ENCODE assay signal across 1 cellular context in the genomic region with DNA sequence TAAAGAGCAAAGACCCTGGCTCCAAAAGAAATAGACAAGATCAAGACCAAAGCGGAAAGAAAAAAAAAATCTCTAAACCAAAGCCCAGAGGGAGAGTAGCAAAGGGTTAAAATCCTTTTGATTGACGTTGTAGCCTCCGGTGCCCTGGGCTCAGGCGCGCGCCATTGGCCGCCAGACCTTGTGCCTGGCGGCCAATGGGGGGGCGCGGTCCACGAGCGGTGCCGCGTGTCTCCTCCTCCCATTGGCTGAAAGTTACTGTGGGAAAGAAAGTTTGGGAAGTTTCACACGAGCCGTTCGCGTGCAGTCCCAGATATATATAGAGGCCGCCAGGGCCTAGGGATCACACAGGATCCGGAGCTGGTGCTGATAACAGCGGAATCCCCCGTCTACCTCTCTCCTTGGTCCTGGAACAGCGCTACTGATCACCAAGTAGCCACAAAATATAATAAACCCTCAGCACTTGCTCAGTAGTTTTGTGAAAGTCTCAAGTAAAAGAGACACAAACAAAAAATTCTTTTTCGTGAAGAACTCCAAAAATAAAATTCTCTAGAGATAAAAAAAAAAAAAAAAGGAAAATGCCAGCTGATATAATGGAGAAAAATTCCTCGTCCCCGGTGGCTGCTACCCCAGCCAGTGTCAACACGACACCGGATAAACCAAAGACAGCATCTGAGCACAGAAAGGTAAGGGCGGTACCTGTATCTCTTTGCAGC.
TF ChIP-seq lines count a peak whose summit lies in the region.

A gene with protein sequence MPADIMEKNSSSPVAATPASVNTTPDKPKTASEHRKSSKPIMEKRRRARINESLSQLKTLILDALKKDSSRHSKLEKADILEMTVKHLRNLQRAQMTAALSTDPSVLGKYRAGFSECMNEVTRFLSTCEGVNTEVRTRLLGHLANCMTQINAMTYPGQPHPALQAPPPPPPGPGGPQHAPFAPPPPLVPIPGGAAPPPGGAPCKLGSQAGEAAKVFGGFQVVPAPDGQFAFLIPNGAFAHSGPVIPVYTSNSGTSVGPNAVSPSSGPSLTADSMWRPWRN (plus strand): TSS at position 343 of the 713 bp plus-strand sequence. CDS start 233 bp downstream, at position 576.

TF ChIP-seq in IMR-90, 13 proteins besides CTCF, POLR2A, EP300 and RAD21:
- TF ChIP-seq FOS (IDR thresholded peaks at IDR 0.05; ENCODE audit: low read depth, low read length) = 0 out of 2 replicates have a peak, but pooled peaks have one; percentile 12
- TF ChIP-seq, protein P1, sequence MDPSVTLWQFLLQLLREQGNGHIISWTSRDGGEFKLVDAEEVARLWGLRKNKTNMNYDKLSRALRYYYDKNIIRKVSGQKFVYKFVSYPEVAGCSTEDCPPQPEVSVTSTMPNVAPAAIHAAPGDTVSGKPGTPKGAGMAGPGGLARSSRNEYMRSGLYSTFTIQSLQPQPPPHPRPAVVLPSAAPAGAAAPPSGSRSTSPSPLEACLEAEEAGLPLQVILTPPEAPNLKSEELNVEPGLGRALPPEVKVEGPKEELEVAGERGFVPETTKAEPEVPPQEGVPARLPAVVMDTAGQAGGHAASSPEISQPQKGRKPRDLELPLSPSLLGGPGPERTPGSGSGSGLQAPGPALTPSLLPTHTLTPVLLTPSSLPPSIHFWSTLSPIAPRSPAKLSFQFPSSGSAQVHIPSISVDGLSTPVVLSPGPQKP (IDR thresholded peaks at IDR 0.05; ENCODE audit: borderline replicate concordance, low read depth, low read length) = no peak
- peak; percentile 95; the same call in 1 of the 2 replicates for TF ChIP-seq CHD1 (IDR thresholded peaks at IDR 0.05; ENCODE audit: low read depth, low read length)
- TF ChIP-seq NFE2L2 (IDR thresholded peaks at IDR 0.05; ENCODE audit: low read depth, low read length) = no peak
- TF ChIP-seq MXI1 (IDR thresholded peaks at IDR 0.05; ENCODE audit: borderline replicate concordance, low read depth, low read length) = 0 out of 2 replicates have a peak, but pooled peaks have one; percentile 9
- TF ChIP-seq MAZ (IDR thresholded peaks at IDR 0.05; ENCODE audit: borderline replicate concordance, low read depth, low read length) = peak; percentile 31; the same call in 1 of the 2 replicates
- no peak for TF ChIP-seq CEBPB (IDR thresholded peaks at IDR 0.05; ENCODE audit: low read depth, low read length)
- peak; percentile 48 for TF ChIP-seq RCOR1 (IDR thresholded peaks at IDR 0.05; ENCODE audit: insufficient replicate concordance, low read length)
- TF ChIP-seq MAFK (IDR thresholded peaks at IDR 0.05; ENCODE audit: low read depth, low read length) = no peak
- TF ChIP-seq, protein P2, sequence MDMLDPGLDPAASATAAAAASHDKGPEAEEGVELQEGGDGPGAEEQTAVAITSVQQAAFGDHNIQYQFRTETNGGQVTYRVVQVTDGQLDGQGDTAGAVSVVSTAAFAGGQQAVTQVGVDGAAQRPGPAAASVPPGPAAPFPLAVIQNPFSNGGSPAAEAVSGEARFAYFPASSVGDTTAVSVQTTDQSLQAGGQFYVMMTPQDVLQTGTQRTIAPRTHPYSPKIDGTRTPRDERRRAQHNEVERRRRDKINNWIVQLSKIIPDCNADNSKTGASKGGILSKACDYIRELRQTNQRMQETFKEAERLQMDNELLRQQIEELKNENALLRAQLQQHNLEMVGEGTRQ (IDR thresholded peaks at IDR 0.05; ENCODE audit: low read depth, low read length) = peak; percentile 35; the same call in 1 of the 2 replicates
- peak; percentile 89 for TF ChIP-seq BHLHE40 (IDR thresholded peaks at IDR 0.05; ENCODE audit: low read depth, low read length)
- TF ChIP-seq RFX5 (IDR thresholded peaks at IDR 0.05; ENCODE audit: low read depth, low read length) = no peak
- no peak; the same call in 1 of the 2 replicates for TF ChIP-seq SMC3 (IDR thresholded peaks at IDR 0.05; ENCODE audit: low read depth, low read length)
TF ChIP-seq in IMR-90: peak in this region for 7.
